Comparison of ENCODE assay signal across 29 cellular contexts in the genomic region with DNA sequence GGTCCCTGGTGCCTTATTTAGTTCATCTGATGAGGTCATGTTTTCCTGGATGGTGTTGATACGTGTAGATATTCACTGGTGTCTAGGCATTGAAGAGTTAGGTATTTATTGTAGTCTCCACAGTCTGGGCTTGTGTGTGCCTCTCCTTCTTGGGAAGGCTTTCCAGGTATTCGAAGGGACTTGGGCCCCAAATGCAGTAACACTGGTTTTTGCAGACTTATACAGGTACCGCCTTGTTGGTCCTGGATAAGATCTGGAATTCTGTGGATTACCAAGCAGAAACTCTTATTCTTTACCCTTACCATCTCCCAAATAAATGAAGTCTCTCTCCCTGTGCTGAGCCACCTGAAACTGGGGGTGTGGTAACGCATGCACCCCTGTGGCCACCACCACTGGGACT.
"Had no signal": no experiment of that assay in that cellular context is flagged by ENCODE, and none has a peak within 500 bp of the region (broad histone marks: within the 10 kb centered on the region; RNA-seq: fewer than 3 reads in every experiment).

No MANE protein-coding gene starts in this region.

- H3K4me3 Mint-ChIP-seq: naive thymus-derived CD4-positive, alpha-beta T cell; natural killer cell; nephron; neural crest cell; stimulated activated effector memory CD8-positive, alpha-beta T cell treated with anti-CD3 and anti-CD28 coated beads, Interleukin-12 subunit alpha, Interleukin-12 subunit beta, amount 100 ng/mL, for 72 hours; stimulated activated naive B cell treated with anti-CD40 and anti-IgM and Interleukin-4, amounts not matched to agents 10 μg/mL and 1 μg/mL and 100 μg/mL, for 72 hours; stimulated activated naive CD8-positive, alpha-beta T cell treated with anti-CD3 and anti-CD28 coated beads, Interleukin-15, Interleukin-2, amounts not matched to agents 100 ng/mL and 50 ng/mL, for 24 hours; type B pancreatic cell had no signal

- H3K9me3 Mint-ChIP-seq: natural killer cell; neural crest cell; stimulated activated effector memory CD8-positive, alpha-beta T cell treated with anti-CD3 and anti-CD28 coated beads, Interleukin-12 subunit alpha, Interleukin-12 subunit beta, amount 100 ng/mL, for 72 hours; stimulated activated naive B cell treated with anti-CD40 and anti-IgM and Interleukin-4, amounts not matched to agents 10 μg/mL and 1 μg/mL and 100 μg/mL, for 72 hours had no signal

- H3K36me3 ChIP-seq: ovary, right lobe of liver, sigmoid colon, thoracic aorta, thyroid gland, upper lobe of right lung, uterus had no signal

- H3K4me1 ChIP-seq: parathyroid adenoma, uterus had no signal

- H2AFZ ChIP-seq: parathyroid adenoma had no signal

- H3K4me1 Mint-ChIP-seq: nephron; stimulated activated effector memory CD8-positive, alpha-beta T cell treated with anti-CD3 and anti-CD28 coated beads, Interleukin-12 subunit alpha, Interleukin-12 subunit beta, amount 100 ng/mL, for 72 hours had no signal

- H3K9ac ChIP-seq: parathyroid adenoma had no signal

- DNase-seq: naive thymus-derived CD4-positive, alpha-beta T cell; natural killer cell; occipital lobe; ovary; posterior cingulate gyrus; psoas muscle; right cardiac atrium; right lobe of liver; sigmoid colon; small intestine; stimulated activated CD4-positive, alpha-beta T cell treated with anti-CD3 and anti-CD28 coated beads, Interleukin-15, amount 100 ng/mL, for 24 hours; stimulated activated CD4-positive, alpha-beta T cell treated with anti-CD3 and anti-CD28 coated beads, Interleukin-2, amount 100 ng/mL, for 24 hours; stimulated activated CD4-positive, alpha-beta T cell treated with anti-CD3 and anti-CD28 coated beads, Interleukin-2, amount 100 ng/mL, for 48 hours; stimulated activated CD4-positive, alpha-beta T cell treated with anti-CD3 and anti-CD28 coated beads, Interleukin-4, amount 100 ng/mL, for 24 hours; stimulated activated naive B cell treated with anti-CD40 and anti-IgM and Interleukin-4, amounts not matched to agents 10 μg/mL and 1 μg/mL and 100 μg/mL, for 72 hours; stimulated activated naive CD4-positive, alpha-beta T cell treated with Interleukin-2 at 50 U/mL for 16 hours; stomach; thyroid gland; upper lobe of right lung; uterus had no signal

- H3K27me3 ChIP-seq: ovary, right lobe of liver, sigmoid colon, stomach, thyroid gland, tibial nerve, upper lobe of right lung, uterus had no signal

- H3K36me3 Mint-ChIP-seq: natural killer cell; stimulated activated effector memory CD8-positive, alpha-beta T cell treated with anti-CD3 and anti-CD28 coated beads, Interleukin-12 subunit alpha, Interleukin-12 subunit beta, amount 100 ng/mL, for 72 hours had no signal

- H3K4me3 ChIP-seq: ovary, psoas muscle, right lobe of liver, sigmoid colon, stomach, thoracic aorta, thyroid gland, tibial nerve, upper lobe of right lung, uterus had no signal

- H3K27ac Mint-ChIP-seq: naive thymus-derived CD4-positive, alpha-beta T cell; nephron; progenitor cell of endocrine pancreas; stimulated activated effector memory CD8-positive, alpha-beta T cell treated with anti-CD3 and anti-CD28 coated beads, Interleukin-12 subunit alpha, Interleukin-12 subunit beta, amount 100 ng/mL, for 72 hours; stimulated activated naive CD8-positive, alpha-beta T cell treated with anti-CD3 and anti-CD28 coated beads, Interleukin-15, Interleukin-2, amounts not matched to agents 100 ng/mL and 50 ng/mL, for 24 hours; type B pancreatic cell had no signal

- H3K27me3 Mint-ChIP-seq: naive thymus-derived CD4-positive, alpha-beta T cell; progenitor cell of endocrine pancreas; stimulated activated naive B cell treated with anti-CD40 and anti-IgM and Interleukin-4, amounts not matched to agents 10 μg/mL and 1 μg/mL and 100 μg/mL, for 72 hours; stimulated activated naive CD8-positive, alpha-beta T cell treated with anti-CD3 and anti-CD28 coated beads, Interleukin-15, Interleukin-2, amounts not matched to agents 100 ng/mL and 50 ng/mL, for 24 hours; type B pancreatic cell had no signal

- ATAC-seq: naive thymus-derived CD4-positive, alpha-beta T cell; natural killer cell; psoas muscle; right cardiac atrium; stimulated activated effector memory CD8-positive, alpha-beta T cell treated with anti-CD3 and anti-CD28 coated beads, Interleukin-12 subunit alpha, Interleukin-12 subunit beta, amount 100 ng/mL, for 72 hours; stimulated activated naive B cell treated with anti-CD40 and anti-IgM and Interleukin-4, amounts not matched to agents 10 μg/mL and 1 μg/mL and 100 μg/mL, for 72 hours; upper lobe of right lung had no signal

- H3K79me2 ChIP-seq: parathyroid adenoma had no signal

- H3K27ac ChIP-seq: ovary, parathyroid adenoma, psoas muscle, sigmoid colon, stomach, thoracic aorta, thyroid gland, tibial nerve, upper lobe of right lung, uterus had no signal

- H3K9me3 ChIP-seq: ovary, psoas muscle, right lobe of liver, sigmoid colon, stomach, thoracic aorta, thyroid gland, tibial nerve, upper lobe of right lung, uterus had no signal
